19 cellular contexts compared by ENCODE assay signal in the genomic region with DNA sequence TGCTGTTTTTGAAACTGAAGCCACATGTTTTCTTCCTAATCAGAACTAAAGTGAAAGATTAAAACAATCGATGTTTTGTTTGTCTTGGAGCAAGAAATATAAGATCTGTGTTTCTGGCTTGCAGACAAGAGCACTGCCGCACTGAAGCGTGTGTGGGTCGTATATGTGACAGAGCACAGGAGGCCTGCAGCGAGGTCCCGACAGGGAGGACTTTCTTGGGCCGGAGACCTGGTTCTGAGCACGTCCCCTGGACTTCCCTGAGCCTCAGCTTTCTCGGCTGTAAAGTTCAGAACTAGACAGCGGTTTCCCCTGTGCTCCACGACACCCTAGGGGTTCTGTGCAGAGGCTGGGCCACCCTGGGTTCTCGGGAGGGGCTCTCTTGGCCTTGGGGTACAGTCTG.
DNase-seq lines count a peak whose midpoint lies in the region; ATAC-seq lines count a peak whose summit lies in the region.
"Had no signal": no experiment of that assay in that cellular context is flagged by ENCODE, and none has a peak within 500 bp of the region (broad histone marks: within the 10 kb centered on the region; RNA-seq: fewer than 3 reads in every experiment).

No MANE protein-coding gene starts in this region.

- no peaks in the 10 kb centered on the region for H3K36me3 ChIP-seq in H7 (replicated peaks; ENCODE audit: control insufficient read depth, insufficient read depth, low read length)
- no peaks in the 10 kb centered on the region for H3K36me3 ChIP-seq in adipocyte (ENCODE audit: control insufficient read depth, insufficient read depth, low read length, severe bottlenecking)
- H3K36me3 ChIP-seq: brain microvascular endothelial cell, heart right ventricle, SJCRH30, thoracic aorta had no signal

- no peaks in the 10 kb centered on the region for H3K27me3 ChIP-seq in H7 (ENCODE audit: control insufficient read depth, insufficient read depth, low read length)
- no peaks in the 10 kb centered on the region for H3K27me3 ChIP-seq in adipocyte (replicated peaks; ENCODE audit: control insufficient read depth, insufficient read depth, low read length)
- H3K27me3 ChIP-seq: brain microvascular endothelial cell, heart right ventricle, SJCRH30 had no signal

- H3K9me3 ChIP-seq in adipocyte (ENCODE audit: control insufficient read depth, low read length) = peaks cover 10% of the 10 kb centered on the region
- H3K9me3 ChIP-seq: mucosa of descending colon, thoracic aorta had no signal

- peak overlapping the region; percentile 62 for H3K9ac ChIP-seq in adipocyte (ENCODE audit: low read length)

- ATAC-seq in GM18861 (IDR thresholded peaks at IDR 0.05; ENCODE audit: unreplicated experiment) = no peak
- no peak for ATAC-seq in GM19455 (IDR thresholded peaks at IDR 0.05; ENCODE audit: unreplicated experiment)
- ATAC-seq: heart right ventricle, mucosa of descending colon had no signal

- H3K4me3 ChIP-seq in H7 (ENCODE audit: insufficient read depth, low read depth, low read length) = no peak overlapping the region
- H3K4me3 ChIP-seq in adipocyte (ENCODE audit: low read length) = no peak overlapping the region
- H3K4me3 ChIP-seq: heart right ventricle, mucosa of descending colon, SJCRH30, thoracic aorta had no signal

- H3K4me1 ChIP-seq in adipocyte (ENCODE audit: control insufficient read depth, insufficient read depth, low read length) = peaks cover 27% of the 10 kb centered on the region

- DNase-seq in H7 (peak; percentile 35), adipocyte (ENCODE audit: low read depth) (no peak), epidermal melanocyte (ENCODE audit: insufficient read length, low spot score) (peak; percentile 75), posterior vena cava (ENCODE audit: low spot score) (peak; percentile 62)
- DNase-seq in stimulated activated naive CD4-positive, alpha-beta T cell (lab: John Stamatoyannopoulos, UW) = no peak
- no peak for DNase-seq in activated naive CD4-positive, alpha-beta T cell treated with Interleukin-2 at 50 U/mL for 16 hours
- DNase-seq: activated naive CD8-positive, alpha-beta T cell treated with anti-CD3 and anti-CD28 coated beads for 36 hours; brain microvascular endothelial cell; CD4-positive, CD25-positive, alpha-beta regulatory T cell; GDM1; heart right ventricle; MV-4-11; NCI-H1694; NCI-H82; SJCRH30 had no signal

- intact Hi-C loops in posterior vena cava (cut with DNase I) = no loop called here

Comparison
In these comparisons a context has a peak if more than half of its experiments do, and no peak if none do; other contexts are left out.
1. DNase-seq: peak in H7 (single experiment), epidermal melanocyte (single experiment) and posterior vena cava (single experiment); none in adipocyte (single experiment), stimulated activated naive CD4-positive, alpha-beta T cell (0 of 6) and activated naive CD4-positive, alpha-beta T cell treated with Interleukin-2 at 50 U/mL for 16 hours (single experiment).